In the genomic region with DNA sequence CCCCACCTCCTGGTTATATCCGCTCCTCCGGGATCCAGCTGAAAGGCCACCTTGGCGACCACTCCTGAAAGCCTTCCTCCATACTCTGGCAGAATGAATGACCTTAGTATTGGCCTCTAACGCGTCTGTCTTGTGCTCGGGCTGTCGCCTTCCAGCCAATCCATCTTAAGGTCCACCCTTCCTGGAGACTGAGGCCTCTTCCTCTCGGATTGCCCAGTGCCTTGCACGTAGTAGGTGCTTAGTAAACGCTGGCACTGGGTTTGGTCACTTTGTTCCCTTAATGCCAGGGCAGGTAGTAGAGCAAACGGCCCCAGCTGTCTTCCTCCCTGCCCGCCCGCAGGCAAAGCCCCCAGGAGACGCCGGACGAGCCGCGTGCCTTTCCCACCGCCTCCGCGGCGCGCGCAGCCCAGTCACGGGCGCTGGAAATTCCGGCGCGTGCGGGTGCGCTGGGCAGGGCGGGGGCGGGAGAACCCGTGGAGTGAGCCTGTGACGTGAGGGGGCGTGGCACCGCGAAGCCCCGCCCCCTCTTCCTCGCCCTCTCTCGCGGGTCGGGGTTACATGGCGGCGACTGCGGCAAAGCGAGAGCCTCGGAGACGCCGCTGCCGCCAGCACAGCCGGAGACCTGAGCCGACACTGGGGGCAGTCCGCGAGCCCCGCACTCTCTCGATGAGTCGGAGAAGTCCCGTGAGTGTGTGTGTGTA, we compare ENCODE assay signal across 8 cellular contexts. TPM values are rescaled to one million over a fixed set of nuclear protein-coding genes. Genes with fewer than 3 reads are reported as not detected.
A peak's percentile ranks its signal among the peaks of the same experiment; 100 is the strongest.
DNase-seq lines count a peak whose midpoint lies in the region; ATAC-seq and TF ChIP-seq lines count a peak whose summit lies in the region.

A gene (plus strand): TSS at position 527 of the 701 bp plus-strand sequence. CDS start 27,242 bp downstream, outside the sequence.

- no peaks in the 10 kb centered on the region for H3K9me2 ChIP-seq in OCI-LY1 (ENCODE audit: low read depth, low read length)

- H3K4me3 Mint-ChIP-seq in Calu3 (ENCODE audit: low read depth, unreplicated experiment), result peak within 1 kb of the TSS; percentile 84

- no peaks in the 10 kb centered on the region for H3K27me3 ChIP-seq in OCI-LY1 (ENCODE audit: insufficient read depth, low read length)

- TF ChIP-seq CTCF in Calu3 (IDR thresholded peaks at IDR 0.05; ENCODE audit: unreplicated experiment) (no peak), OCI-LY1 (IDR thresholded peaks at IDR 0.05; ENCODE audit: low read length) (no peak), mucosa of descending colon (IDR thresholded peaks at IDR 0.05) (no peak)

- ATAC-seq in GM21381 (IDR thresholded peaks at IDR 0.05; ENCODE audit: unreplicated experiment) (peak; percentile 74), mucosa of descending colon (peak; percentile 93)

- peak within 1 kb of the TSS; percentile 66 for H3K4me2 ChIP-seq in OCI-LY1 (ENCODE audit: low read length)

- no peaks in the 10 kb centered on the region for H3F3A ChIP-seq in OCI-LY1 (ENCODE audit: insufficient read depth, low read length)

- H3K27ac ChIP-seq in OCI-LY1 (ENCODE audit: low read depth, low read length, poor library complexity, severe bottlenecking), result peak within 1 kb of the TSS; percentile 84

- H3K4me3 ChIP-seq in OCI-LY1 (ENCODE audit: low read depth, low read length, poor library complexity, severe bottlenecking) (peak within 1 kb of the TSS; percentile 78), mucosa of descending colon (peak within 1 kb of the TSS; percentile 40)

- intact Hi-C loops in Calu3 (cut with micrococcal nuclease; ENCODE audit: unreplicated experiment) (no loop called here), mucosa of descending colon (cut with DNase I, micrococcal nuclease) (no loop called here)

- peak within 1 kb of the TSS; percentile 97 for H3K27ac Mint-ChIP-seq in Calu3 (ENCODE audit: unreplicated experiment)

- H3K4me1 Mint-ChIP-seq in Calu3 (ENCODE audit: low read depth, unreplicated experiment), result peaks cover 9% of the 10 kb centered on the region

- CTCF ChIA-PET in Calu3 (lab: Charles Lee), result no interaction called here

- H3K9ac ChIP-seq in OCI-LY1 (ENCODE audit: low read length), result peak within 1 kb of the TSS; percentile 74

- H3K27me3 Mint-ChIP-seq in Calu3 (ENCODE audit: unreplicated experiment), result no peaks in the 10 kb centered on the region

- BruUV-seq in Calu3 (replicated peaks; lab: Mats Ljungman, UMichigan), result no TSS peak

- no peaks in the 10 kb centered on the region for H3K36me3 ChIP-seq in OCI-LY1 (ENCODE audit: insufficient read depth, low read length)
- no peaks in the 10 kb centered on the region for H3K36me3 ChIP-seq in mucosa of descending colon (ENCODE audit: low read depth)

- H2AFZ ChIP-seq in OCI-LY1 (ENCODE audit: low read length), result no peak within 1 kb of the TSS

- H3K79me2 ChIP-seq in OCI-LY1 (ENCODE audit: insufficient read depth, low read length), result peaks cover 37% of the 10 kb centered on the region

- no peaks in the 10 kb centered on the region for H4K20me1 ChIP-seq in OCI-LY1 (ENCODE audit: insufficient read depth, low read length)

- H3K4me1 ChIP-seq in OCI-LY1 (ENCODE audit: insufficient read depth, low read length, severe bottlenecking) (peaks cover 35% of the 10 kb centered on the region), mucosa of descending colon (ENCODE audit: low read depth) (peaks cover 26% of the 10 kb centered on the region)

- H3K36me3 Mint-ChIP-seq in Calu3 (ENCODE audit: insufficient read depth, unreplicated experiment), result peaks cover 29% of the 10 kb centered on the region

- no peaks in the 10 kb centered on the region for H3K9me3 Mint-ChIP-seq in Calu3 (ENCODE audit: low read depth, unreplicated experiment)

- H3K9me3 ChIP-seq in OCI-LY1 (ENCODE audit: low read length) (no peaks in the 10 kb centered on the region), mucosa of descending colon (no peaks in the 10 kb centered on the region)

- DNase-seq in Calu3 (peak; percentile 93), HUDEP-2 (lab: John Stamatoyannopoulos, UW; ENCODE audit: unreplicated experiment in 76 of 76) (peak in 74 of 76 experiments; percentile 33 to 91 (median 83)), activated T-cell treated with anti-CD3 and anti-CD28 coated beads for 1 hour (ENCODE audit: low read depth) (peak; percentile 93), epidermal melanocyte (ENCODE audit: insufficient read length, low spot score) (peak; percentile 98), mucosa of descending colon (peak; percentile 95 to 97 (median 96))
- DNase-seq in stimulated activated CD8-positive, alpha-beta memory T cell treated with anti-CD3 and anti-CD28 coated beads, Interleukin-4, amount 100 ng/mL, for 1 hour (ENCODE audit: low read depth in 2 of 2, low spot score in 1 of 2), result peak; percentile 79 to 89

RNA-seq across cellular contexts. Expression of the gene that starts here (rescaled TPM):
- total RNA-seq in Calu3 (2022), result 28.4 and 35.9 TPM in 2 replicates
- 10 to 100 TPM; 47.6 to 86.8 (median 73.9) TPM for total RNA-seq in mucosa of descending colon

Comparison
In these comparisons a context has a peak if more than half of its experiments do, and no peak if none do; other contexts are left out.
1. Peak in every context shown above with its lines: DNase-seq, ATAC-seq, H3K4me3 ChIP-seq and H3K27ac ChIP-seq.